Comparison of ENCODE assay signal across 1 cellular context in the genomic region with DNA sequence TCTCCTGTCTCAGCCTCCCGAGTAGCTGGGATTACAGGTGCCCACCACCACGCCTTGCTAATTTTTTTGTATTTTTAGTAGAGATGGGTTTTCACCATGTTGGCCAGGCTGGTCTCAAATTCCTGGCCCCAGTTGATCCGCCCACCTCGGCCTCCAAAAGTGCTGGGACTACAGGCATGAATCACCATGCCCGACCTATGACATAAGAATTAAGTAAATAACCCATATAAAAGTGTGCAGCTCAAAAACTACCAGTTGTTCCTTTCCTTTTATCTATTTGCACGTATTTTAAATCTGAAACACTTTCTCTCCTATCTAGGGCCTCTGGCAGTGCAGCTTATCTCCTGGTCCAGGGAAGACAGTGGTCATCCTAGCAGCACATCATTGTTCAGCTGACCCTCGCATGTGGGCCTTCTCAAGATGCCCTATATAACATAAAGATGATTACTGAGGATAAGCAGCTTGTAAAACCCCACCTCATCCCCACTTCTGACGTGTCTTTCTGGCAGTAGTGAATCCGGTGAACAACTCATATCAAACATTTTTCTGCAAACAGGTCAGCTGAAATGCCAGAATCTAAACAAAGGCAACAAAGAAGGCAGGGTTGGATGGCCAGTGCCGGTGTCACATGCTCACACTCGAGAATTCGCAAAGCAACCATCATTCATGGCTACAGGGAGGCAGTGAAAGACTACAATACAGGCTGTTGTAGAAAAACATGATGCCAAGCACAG.
TF ChIP-seq lines count a peak whose summit lies in the region.

No MANE protein-coding gene starts in this region.

TF ChIP-seq in HEK293, 187 proteins besides CTCF, POLR2A, EP300 and RAD21 (continued from another document):
- TF ChIP-seq, protein P1, sequence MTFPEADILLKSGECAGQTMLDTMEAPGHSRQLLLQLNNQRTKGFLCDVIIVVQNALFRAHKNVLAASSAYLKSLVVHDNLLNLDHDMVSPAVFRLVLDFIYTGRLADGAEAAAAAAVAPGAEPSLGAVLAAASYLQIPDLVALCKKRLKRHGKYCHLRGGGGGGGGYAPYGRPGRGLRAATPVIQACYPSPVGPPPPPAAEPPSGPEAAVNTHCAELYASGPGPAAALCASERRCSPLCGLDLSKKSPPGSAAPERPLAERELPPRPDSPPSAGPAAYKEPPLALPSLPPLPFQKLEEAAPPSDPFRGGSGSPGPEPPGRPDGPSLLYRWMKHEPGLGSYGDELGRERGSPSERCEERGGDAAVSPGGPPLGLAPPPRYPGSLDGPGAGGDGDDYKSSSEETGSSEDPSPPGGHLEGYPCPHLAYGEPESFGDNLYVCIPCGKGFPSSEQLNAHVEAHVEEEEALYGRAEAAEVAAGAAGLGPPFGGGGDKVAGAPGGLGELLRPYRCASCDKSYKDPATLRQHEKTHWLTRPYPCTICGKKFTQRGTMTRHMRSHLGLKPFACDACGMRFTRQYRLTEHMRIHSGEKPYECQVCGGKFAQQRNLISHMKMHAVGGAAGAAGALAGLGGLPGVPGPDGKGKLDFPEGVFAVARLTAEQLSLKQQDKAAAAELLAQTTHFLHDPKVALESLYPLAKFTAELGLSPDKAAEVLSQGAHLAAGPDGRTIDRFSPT (tag by site-specific recombination; IDR thresholded peaks at IDR 0.05): 0 out of 2 replicates have a peak, but pooled peaks have one; percentile 10
- TF ChIP-seq ZNF335 (tag by site-specific recombination; conservative IDR thresholded peaks at IDR 0.05): 0 out of 2 replicates have a peak, but pooled peaks have one; percentile 2
- TF ChIP-seq GLIS2 (tag by site-specific recombination; IDR thresholded peaks at IDR 0.05): no peak
- 0 out of 2 replicates have a peak, but pooled peaks have one; percentile 28 for TF ChIP-seq SP3 (tag by site-specific recombination; IDR thresholded peaks at IDR 0.05)
- peak; percentile 15; the same call in 1 of the 2 replicates for TF ChIP-seq PRDM1 (tag by site-specific recombination; IDR thresholded peaks at IDR 0.05)
- TF ChIP-seq ZNF629 (tag by site-specific recombination; IDR thresholded peaks at IDR 0.05): peak; percentile 86
- 0 out of 2 replicates have a peak, but pooled peaks have one; percentile 23 for TF ChIP-seq EGR2 (tag by site-specific recombination; IDR thresholded peaks at IDR 0.05; ENCODE audit: low read depth)
- peak; percentile 29; the same call in 1 of the 2 replicates for TF ChIP-seq ZNF600 (tag by site-specific recombination; IDR thresholded peaks at IDR 0.05)
- no peak for TF ChIP-seq ZNF433 (tag by site-specific recombination; IDR thresholded peaks at IDR 0.05; ENCODE audit: low read depth)
